Comparison of ENCODE assay signal across 31 cellular contexts in the genomic region with DNA sequence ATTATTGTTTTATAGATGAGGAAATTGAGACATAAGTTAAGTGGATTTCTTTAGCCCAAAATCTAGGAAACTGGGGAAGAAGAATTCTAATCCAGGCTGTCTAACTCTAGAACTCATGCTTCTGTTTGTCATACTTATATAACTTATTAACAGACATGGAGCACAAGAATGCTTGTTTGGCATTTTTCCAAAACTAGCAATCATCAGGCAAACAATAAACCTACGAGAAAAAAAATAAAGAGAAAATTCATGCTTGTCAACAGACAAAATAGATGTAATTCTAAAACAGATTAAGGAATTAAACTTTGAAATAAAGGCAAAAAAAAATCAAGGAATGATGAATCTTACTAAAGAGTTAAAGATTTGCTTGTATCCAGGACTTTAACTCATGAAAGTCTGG.
DNase-seq lines count a peak whose midpoint lies in the region; ATAC-seq, FAIRE-seq and TF ChIP-seq lines count a peak whose summit lies in the region.
"Had no signal": no experiment of that assay in that cellular context is flagged by ENCODE, and none has a peak within 500 bp of the region (broad histone marks: within the 10 kb centered on the region; RNA-seq: fewer than 3 reads in every experiment).

No MANE protein-coding gene starts in this region.

- DNase-seq in HepG2 (ENCODE audit: low spot score) = peak; percentile 13
- no peak for DNase-seq in right lobe of liver
- DNase-seq in bronchial epithelial cell (ENCODE audit: low read depth) = peak; percentile 46
- peak; percentile 33 for DNase-seq in glomerular visceral epithelial cell (ENCODE audit: extremely low spot score)
- DNase-seq in smooth muscle cell (lab: John Stamatoyannopoulos, UW; ENCODE audit: unreplicated experiment) = no peak
- DNase-seq in CD8-positive, alpha-beta T cell = no peak
- DNase-seq in activated T-cell treated with anti-CD3 and anti-CD28 coated beads, Interleukin-2, amount 50 U/mL, for 48 hours = no peak
- no peak for DNase-seq in endodermal cell
- DNase-seq: activated CD8-positive, alpha-beta T cell treated with anti-CD3 and anti-CD28 coated beads, Interleukin-2, amount 10 ng/mL, durations not matched to agents 7 days and 5 days; amygdala; CD4-positive, CD25-positive, alpha-beta regulatory T cell; colonic mucosa; effector memory CD8-positive, alpha-beta T cell; esophagus squamous epithelium; foreskin melanocyte; left cardiac atrium; NCI-H1436; NCI-H2081 treated with DMSO at 0.1 percent for 48 hours; NCI-H345; right cardiac atrium; stimulated activated CD4-positive, alpha-beta T cell treated with anti-CD3 and anti-CD28 coated beads, Interleukin-2, amount 100 ng/mL, for 48 hours; stomach had no signal

- no peak overlapping the region for H3K9ac ChIP-seq in HepG2 (ENCODE audit: insufficient read depth, low read depth, low read length)
- H3K9ac ChIP-seq in smooth muscle cell (ENCODE audit: low read depth) = no peak overlapping the region
- H3K9ac ChIP-seq in endodermal cell (ENCODE audit: extremely low read depth, low read length, poor library complexity, severe bottlenecking) = no peak overlapping the region
- H3K9ac ChIP-seq: KMS-11, parathyroid adenoma had no signal

- no peak for TF ChIP-seq RAD21 in HepG2 (CRISPR knock-in tag; IDR thresholded peaks at IDR 0.05)

- no peaks in the 10 kb centered on the region for H4K20me1 ChIP-seq in HepG2 (ENCODE audit: insufficient read depth, low read length)
- H4K20me1 ChIP-seq in smooth muscle cell (ENCODE audit: low read depth) = no peaks in the 10 kb centered on the region

- H3K4me1 ChIP-seq in HepG2 (ENCODE audit: insufficient read depth, low read length) = no peaks in the 10 kb centered on the region
- H3K4me1 ChIP-seq in right lobe of liver = no peaks in the 10 kb centered on the region
- no peaks in the 10 kb centered on the region for H3K4me1 ChIP-seq in smooth muscle cell (ENCODE audit: low read depth)
- no peaks in the 10 kb centered on the region for H3K4me1 ChIP-seq in CD8-positive, alpha-beta T cell (ENCODE audit: insufficient read depth, low read length)
- H3K4me1 ChIP-seq in endodermal cell (ENCODE audit: control insufficient read depth, insufficient read depth, low read length) = no peaks in the 10 kb centered on the region
- H3K4me1 ChIP-seq: colonic mucosa, HAP-1, parathyroid adenoma, stomach had no signal

- intact Hi-C loops in HepG2 (cut with micrococcal nuclease; ENCODE audit: unreplicated experiment) = no loop called here
- intact Hi-C loops in right lobe of liver (cut with DNase I) = no loop called here
- intact Hi-C loops in CD8-positive, alpha-beta T cell (cut with DNase I, micrococcal nuclease) = no loop called here

- H3K9me3 ChIP-seq in HepG2 (ENCODE audit: low read length) = no peaks in the 10 kb centered on the region
- H3K9me3 ChIP-seq in right lobe of liver = no peaks in the 10 kb centered on the region
- H3K9me3 ChIP-seq in smooth muscle cell (replicated peaks; ENCODE audit: low read depth) = no peaks in the 10 kb centered on the region
- H3K9me3 ChIP-seq in CD8-positive, alpha-beta T cell (ENCODE audit: low read length) = no peaks in the 10 kb centered on the region
- H3K9me3 ChIP-seq in endodermal cell (ENCODE audit: control insufficient read depth, low read length) = no peaks in the 10 kb centered on the region
- H3K9me3 ChIP-seq: colonic mucosa, esophagus squamous epithelium, HAP-1, stomach had no signal

- H3K27ac ChIP-seq in HepG2 (ENCODE audit: extremely low read length, insufficient read depth, low read length) (no peak overlapping the region), right lobe of liver (no peak overlapping the region), smooth muscle cell (ENCODE audit: low read depth) (peak overlapping the region; percentile 27), endodermal cell (ENCODE audit: low read depth, low read length) (no peak overlapping the region)
- H3K27ac ChIP-seq in CD8-positive, alpha-beta T cell (ENCODE audit: low read depth, low read length) = no peak overlapping the region
- H3K27ac ChIP-seq: cardiac muscle cell, colonic mucosa, KMS-11, parathyroid adenoma, stomach had no signal

- no peak for TF ChIP-seq EP300 in HepG2 (IDR thresholded peaks at IDR 0.05; ENCODE audit: low read depth in 2 of 2, low read length in 2 of 2)
- no peak for TF ChIP-seq EP300 in HepG2 (CRISPR knock-in tag; IDR thresholded peaks at IDR 0.05; ENCODE audit: borderline replicate concordance)

- no peak overlapping the region for H3K4me2 ChIP-seq in HepG2 (ENCODE audit: low read depth, low read length)
- H3K4me2 ChIP-seq in smooth muscle cell = no peak overlapping the region
- H3K4me2 ChIP-seq: KMS-11 had no signal

- no peaks in the 10 kb centered on the region for H3K27me3 Mint-ChIP-seq in CD8-positive, alpha-beta T cell (ENCODE audit: low read depth)
- H3K27me3 Mint-ChIP-seq in endodermal cell (ENCODE audit: insufficient read depth) = no peaks in the 10 kb centered on the region
- H3K27me3 Mint-ChIP-seq: activated naive CD4-positive, alpha-beta T cell treated with anti-CD3 and anti-CD28 coated beads, Interleukin-2, amount 50 U/mL, for 24 hours; activated T-helper 17 cell treated with anti-CD3 and anti-CD28 coated beads, Interleukin-2, amount 50 U/mL, for 72 hours; CD4-positive, CD25-positive, alpha-beta regulatory T cell; effector memory CD8-positive, alpha-beta T cell had no signal

- BruUV-seq in HepG2 (replicated peaks; lab: Mats Ljungman, UMichigan) = no TSS peak

- H3K27ac Mint-ChIP-seq in CD8-positive, alpha-beta T cell = no peak overlapping the region
- H3K27ac Mint-ChIP-seq in endodermal cell = no peak overlapping the region
- H3K27ac Mint-ChIP-seq: activated CD8-positive, alpha-beta T cell treated with anti-CD3 and anti-CD28 coated beads, Interleukin-2, amount 10 ng/mL, durations not matched to agents 7 days and 5 days; activated naive CD4-positive, alpha-beta T cell treated with anti-CD3 and anti-CD28 coated beads, Interleukin-2, amount 50 U/mL, for 24 hours; activated T-helper 17 cell treated with anti-CD3 and anti-CD28 coated beads, Interleukin-2, amount 50 U/mL, for 72 hours; CD4-positive, CD25-positive, alpha-beta regulatory T cell; effector memory CD8-positive, alpha-beta T cell; T-helper 2 cell treated with Interferon-gamma antibody and Interleukin-4, amounts not matched to agents 5 μg/mL and 100 μg/mL, for 36 hours had no signal

- no peak for TF ChIP-seq CTCF in HepG2 (CRISPR knock-in tag; IDR thresholded peaks at IDR 0.05)
- TF ChIP-seq CTCF in right lobe of liver (IDR thresholded peaks at IDR 0.05) = no peak
- TF ChIP-seq CTCF in bronchial epithelial cell (IDR thresholded peaks at IDR 0.05; ENCODE audit: insufficient read depth, low read length, severe bottlenecking) = no peak
- no peak for TF ChIP-seq CTCF in smooth muscle cell (IDR thresholded peaks at IDR 0.05; ENCODE audit: borderline replicate concordance, insufficient read depth, poor library complexity, severe bottlenecking)
- no peak for TF ChIP-seq CTCF in CD8-positive, alpha-beta T cell (IDR thresholded peaks at IDR 0.05)
- TF ChIP-seq CTCF in endodermal cell (conservative IDR thresholded peaks at IDR 0.05) = no peak

- no peaks in the 10 kb centered on the region for H3K4me1 Mint-ChIP-seq in CD8-positive, alpha-beta T cell (ENCODE audit: low read depth)
- no peaks in the 10 kb centered on the region for H3K4me1 Mint-ChIP-seq in endodermal cell
- H3K4me1 Mint-ChIP-seq: activated naive CD4-positive, alpha-beta T cell treated with anti-CD3 and anti-CD28 coated beads, Interleukin-2, amount 50 U/mL, for 24 hours; activated T-helper 17 cell treated with anti-CD3 and anti-CD28 coated beads, Interleukin-2, amount 50 U/mL, for 72 hours had no signal

- H3K4me3 Mint-ChIP-seq in CD8-positive, alpha-beta T cell = no peak overlapping the region
- no peak overlapping the region for H3K4me3 Mint-ChIP-seq in endodermal cell
- H3K4me3 Mint-ChIP-seq: activated CD8-positive, alpha-beta T cell treated with anti-CD3 and anti-CD28 coated beads, Interleukin-2, amount 10 ng/mL, durations not matched to agents 7 days and 5 days; activated naive CD4-positive, alpha-beta T cell treated with anti-CD3 and anti-CD28 coated beads, Interleukin-2, amount 50 U/mL, for 24 hours; activated T-helper 17 cell treated with anti-CD3 and anti-CD28 coated beads, Interleukin-2, amount 50 U/mL, for 72 hours; CD4-positive, CD25-positive, alpha-beta regulatory T cell; effector memory CD8-positive, alpha-beta T cell; T-helper 2 cell treated with Interferon-gamma antibody and Interleukin-4, amounts not matched to agents 5 μg/mL and 100 μg/mL, for 36 hours had no signal

- in situ Hi-C loops in HepG2 (cut with HindIII; ENCODE audit: extremely low pct_ligation_motif_present, low pct_unique_long_range_greater_than_20kb) = no loop called here

- H3K79me2 ChIP-seq in HepG2 (ENCODE audit: insufficient read depth, low read length) = no peaks in the 10 kb centered on the region
- H3K79me2 ChIP-seq in smooth muscle cell (ENCODE audit: low read depth) = no peaks in the 10 kb centered on the region
- H3K79me2 ChIP-seq: parathyroid adenoma had no signal

- H2AFZ ChIP-seq in HepG2 (ENCODE audit: low read length) (no peak overlapping the region), smooth muscle cell (ENCODE audit: low read depth) (no peak overlapping the region)
- H2AFZ ChIP-seq: parathyroid adenoma had no signal

- POLR2A ChIA-PET in HepG2 (lab: Yijun Ruan, JAX) = no interaction called here
- POLR2A ChIA-PET in CD8-positive, alpha-beta T cell (lab: Charles Lee) = no interaction called here

- no peaks in the 10 kb centered on the region for H3F3A ChIP-seq in smooth muscle cell (ENCODE audit: low read depth)

- H3K27me3 ChIP-seq in HepG2 (ENCODE audit: control insufficient read depth in 1 of 2, insufficient read depth in 2 of 2, low read length in 2 of 2) (no peaks in the 10 kb centered on the region), right lobe of liver (no peaks in the 10 kb centered on the region), bronchial epithelial cell (ENCODE audit: control insufficient read depth, insufficient read depth, low read length) (no peaks in the 10 kb centered on the region), smooth muscle cell (ENCODE audit: low read depth) (no peaks in the 10 kb centered on the region), endodermal cell (ENCODE audit: control insufficient read depth, insufficient read depth, low read length, poor library complexity, severe bottlenecking) (no peaks in the 10 kb centered on the region)
- H3K27me3 ChIP-seq in CD8-positive, alpha-beta T cell (ENCODE audit: insufficient read depth, low read length) = no peaks in the 10 kb centered on the region
- H3K27me3 ChIP-seq: cardiac muscle cell, colonic mucosa, esophagus squamous epithelium, stomach had no signal

- 63% methylated on average over 1 of the region's 1 CpG for WGBS in HepG2 (ENCODE audit: low lambda C conversion rate)
- WGBS in right lobe of liver (ENCODE audit: insufficient coverage, low coverage, low lambda C conversion rate, missing lambda C conversion rate) = 43% methylated on average over 1 of the region's 1 CpG
- WGBS in smooth muscle cell (ENCODE audit: low lambda C conversion rate) = 72% methylated on average over 1 of the region's 1 CpG
- 100% methylated on average over 1 of the region's 1 CpG; no CpG with 5 or more reads in 1 of the 2 experiments for WGBS in endodermal cell (ENCODE audit: insufficient coverage in 1 of 2, insufficient read length in 1 of 2), 2 experiments

- TF ChIP-seq POLR2A in HepG2 (IDR thresholded peaks at IDR 0.05; ENCODE audit: insufficient read depth in 1 of 2, low read depth in 2 of 2, low read length in 2 of 2) (no peak), right lobe of liver (IDR thresholded peaks at IDR 0.05) (no peak)

- no peaks in the 10 kb centered on the region for H3K9me3 Mint-ChIP-seq in CD8-positive, alpha-beta T cell
- no peaks in the 10 kb centered on the region for H3K9me3 Mint-ChIP-seq in endodermal cell
- H3K9me3 Mint-ChIP-seq: activated naive CD4-positive, alpha-beta T cell treated with anti-CD3 and anti-CD28 coated beads, Interleukin-2, amount 50 U/mL, for 24 hours; activated T-helper 17 cell treated with anti-CD3 and anti-CD28 coated beads, Interleukin-2, amount 50 U/mL, for 72 hours; effector memory CD8-positive, alpha-beta T cell; T-helper 2 cell treated with Interferon-gamma antibody and Interleukin-4, amounts not matched to agents 5 μg/mL and 100 μg/mL, for 36 hours had no signal

- H3K36me3 ChIP-seq in HepG2 (replicated peaks in 1 of 2; ENCODE audit: control insufficient read depth in 1 of 2, insufficient read depth in 2 of 2, low read length in 2 of 2) (no peaks in the 10 kb centered on the region), right lobe of liver (no peaks in the 10 kb centered on the region), bronchial epithelial cell (ENCODE audit: control insufficient read depth, insufficient read depth, low read length) (no peaks in the 10 kb centered on the region), smooth muscle cell (ENCODE audit: low read depth) (peaks cover 4% of the 10 kb centered on the region), endodermal cell (ENCODE audit: control insufficient read depth, insufficient read depth, low read length) (no peaks in the 10 kb centered on the region)
- H3K36me3 ChIP-seq in CD8-positive, alpha-beta T cell (ENCODE audit: insufficient read depth, low read length) = no peaks in the 10 kb centered on the region
- H3K36me3 ChIP-seq: colonic mucosa, HAP-1 had no signal

- H3K36me3 Mint-ChIP-seq in CD8-positive, alpha-beta T cell = peaks cover 54% of the 10 kb centered on the region
- H3K36me3 Mint-ChIP-seq in endodermal cell (ENCODE audit: low read depth) = peaks cover 2% of the 10 kb centered on the region

- ATAC-seq in HepG2 (no peak), right lobe of liver (no peak)
- ATAC-seq in CD8-positive, alpha-beta T cell = no peak
- ATAC-seq: activated CD8-positive, alpha-beta T cell treated with anti-CD3 and anti-CD28 coated beads, Interleukin-2, amount 10 ng/mL, durations not matched to agents 7 days and 5 days; activated T-helper 17 cell treated with anti-CD3 and anti-CD28 coated beads, Interleukin-2, amount 50 U/mL, for 72 hours; effector memory CD8-positive, alpha-beta T cell; left cardiac atrium; Panc1; right cardiac atrium had no signal

- H3K4me3 ChIP-seq in HepG2 (replicated peaks in 1 of 3; ENCODE audit: insufficient read depth in 1 of 3, low read depth in 2 of 3, low read length in 3 of 3) (no peak overlapping the region), right lobe of liver (no peak overlapping the region), bronchial epithelial cell (ENCODE audit: low read depth, low read length) (no peak overlapping the region), smooth muscle cell (no peak overlapping the region), endodermal cell (ENCODE audit: low read length) (no peak overlapping the region)
- no peak overlapping the region for H3K4me3 ChIP-seq in CD8-positive, alpha-beta T cell (ENCODE audit: low read depth, low read length)
- H3K4me3 ChIP-seq: cardiac muscle cell, colonic mucosa, esophagus squamous epithelium, HAP-1, stomach had no signal

- no peak for FAIRE-seq in HepG2 (lab: Jason Lieb, UNC)
- no peak for FAIRE-seq in bronchial epithelial cell (lab: Jason Lieb, UNC)
- FAIRE-seq: A204.1 had no signal

- CTCF ChIA-PET in HepG2 (lab: Yijun Ruan, JAX; ENCODE audit: low intra/inter-chr PET ratio, low total read pairs) = no interaction called here
- CTCF ChIA-PET in CD8-positive, alpha-beta T cell (lab: Charles Lee) = no interaction called here

Comparison
In these comparisons a context has a peak if more than half of its experiments do, and no peak if none do; other contexts are left out.
1. DNase-seq: peak in HepG2 (single experiment), bronchial epithelial cell (single experiment) and glomerular visceral epithelial cell (single experiment); none in right lobe of liver (0 of 3), smooth muscle cell (single experiment), CD8-positive, alpha-beta T cell (0 of 7), activated T-cell treated with anti-CD3 and anti-CD28 coated beads, Interleukin-2, amount 50 U/mL, for 48 hours (0 of 2) and endodermal cell (single experiment).